Comparison of ENCODE assay signal across 11 cellular contexts in the genomic region with DNA sequence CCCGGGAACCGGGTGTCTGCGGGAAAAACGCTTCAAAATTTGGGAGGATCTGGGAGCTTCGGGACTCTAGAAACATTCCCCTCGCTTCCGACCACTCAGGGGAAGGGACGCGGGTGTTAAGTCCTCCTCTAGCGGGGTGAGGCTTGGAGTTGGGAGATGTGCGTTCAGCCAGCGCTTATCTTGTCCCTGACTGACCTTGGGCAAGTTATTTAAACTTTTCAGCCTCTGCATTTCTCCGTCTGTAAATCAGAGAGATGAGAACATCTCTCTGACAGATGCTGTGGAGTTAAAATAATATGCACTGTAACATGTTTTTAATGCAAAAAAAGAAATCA.
DNase-seq lines count a peak whose midpoint lies in the region; ATAC-seq and TF ChIP-seq lines count a peak whose summit lies in the region.
"Had no signal": no experiment of that assay in that cellular context is flagged by ENCODE, and none has a peak within 500 bp of the region (broad histone marks: within the 10 kb centered on the region; RNA-seq: fewer than 3 reads in every experiment).

No MANE protein-coding gene starts in this region.

- no peak overlapping the region for H3K27ac Mint-ChIP-seq in GM23338

- H3K27ac ChIP-seq in GM23338 (ENCODE audit: low read depth) (no peak overlapping the region), WERI-Rb-1 (no peak overlapping the region), hepatocyte (no peak overlapping the region)

- TF ChIP-seq CTCF in GM23338 (conservative IDR thresholded peaks at IDR 0.05; ENCODE audit: low read depth in 2 of 2) (no peak), WERI-Rb-1 (IDR thresholded peaks at IDR 0.05; ENCODE audit: low read depth, low read length) (no peak), hepatocyte (IDR thresholded peaks at IDR 0.05; ENCODE audit: poor library complexity) (no peak)

- DNase-seq in GM23338 (ENCODE audit: low spot score) (peak; percentile 18), WERI-Rb-1 (no peak), hepatocyte (ENCODE audit: low spot score) (no peak), skeletal muscle cell (ENCODE audit: low read depth) (no peak)
- no peak for DNase-seq in activated naive CD4-positive, alpha-beta T cell treated with anti-CD3 and anti-CD28 coated beads, Interleukin-2, amount 50 U/mL, for 16 hours
- DNase-seq in stimulated activated CD4-positive, alpha-beta T cell treated with anti-CD3 and anti-CD28 coated beads, Interleukin-2, amount 100 ng/mL, for 48 hours: no peak
- DNase-seq: GDM1; kidney; stimulated activated naive CD4-positive, alpha-beta T cell treated with Interleukin-2 at 50 U/mL for 16 hours; SW 1271 had no signal

- peaks cover 3% of the 10 kb centered on the region for H3K9me3 ChIP-seq in WERI-Rb-1 (ENCODE audit: severe bottlenecking)
- H3K9me3 ChIP-seq in hepatocyte (ENCODE audit: low read depth): no peaks in the 10 kb centered on the region

- H4K20me1 ChIP-seq in GM23338 (replicated peaks; ENCODE audit: insufficient read depth) (no peaks in the 10 kb centered on the region), hepatocyte (ENCODE audit: insufficient read depth, poor library complexity, severe bottlenecking) (no peaks in the 10 kb centered on the region)

- peaks cover 40% of the 10 kb centered on the region for H3K27me3 Mint-ChIP-seq in GM23338 (ENCODE audit: insufficient read depth, low read depth, poor library complexity)

- H3K36me3 ChIP-seq in GM23338 (ENCODE audit: insufficient read depth): no peaks in the 10 kb centered on the region
- H3K36me3 ChIP-seq in WERI-Rb-1: no peaks in the 10 kb centered on the region
- no peaks in the 10 kb centered on the region for H3K36me3 ChIP-seq in hepatocyte (replicated peaks; ENCODE audit: insufficient read depth, low read depth)

- H3K4me2 ChIP-seq in GM23338 (peak overlapping the region; percentile 88), hepatocyte (peak overlapping the region; percentile 91)

- H3K4me3 ChIP-seq in GM23338: peak overlapping the region; percentile 71
- peak overlapping the region; percentile 60 for H3K4me3 ChIP-seq in WERI-Rb-1 (ENCODE audit: low read depth, low read length)
- H3K4me3 ChIP-seq in hepatocyte: no peak overlapping the region
- peak overlapping the region; percentile 48 for H3K4me3 ChIP-seq in skeletal muscle cell (ENCODE audit: low read depth, low read length)

- no peaks in the 10 kb centered on the region for H3F3A ChIP-seq in GM23338 (replicated peaks; ENCODE audit: low read depth)

- peak overlapping the region; percentile 77 for H3K4me3 Mint-ChIP-seq in GM23338

- H3K9me2 ChIP-seq in GM23338 (ENCODE audit: insufficient read depth) (no peaks in the 10 kb centered on the region), hepatocyte (replicated peaks; ENCODE audit: insufficient read depth) (no peaks in the 10 kb centered on the region)

- ATAC-seq in GM23338: peak; percentile 2; the same call in 1 of the 3 replicates
- ATAC-seq in GM21786 (IDR thresholded peaks at IDR 0.05; ENCODE audit: unreplicated experiment): no peak

- H3K4me1 ChIP-seq in GM23338 (ENCODE audit: insufficient read depth) (0 out of 2 replicates have a peak, but pooled peaks cover 10% of the 10 kb centered on the region), hepatocyte (ENCODE audit: insufficient read depth) (no peaks in the 10 kb centered on the region)

- H3K9me3 Mint-ChIP-seq in GM23338: no peaks in the 10 kb centered on the region; the same call in 2 of the 3 replicates

- H2AFZ ChIP-seq in GM23338 (peak overlapping the region; percentile 97), hepatocyte (no peak overlapping the region)

- H3K27me3 ChIP-seq in GM23338 (ENCODE audit: insufficient read depth) (peaks cover 60% of the 10 kb centered on the region), WERI-Rb-1 (ENCODE audit: insufficient read depth, low read depth, severe bottlenecking) (no peaks in the 10 kb centered on the region), hepatocyte (peaks cover 71% of the 10 kb centered on the region)

- 2% methylated on average over 13 of the region's 13 CpGs for WGBS in hepatocyte (ENCODE audit: low lambda C conversion rate, missing lambda C conversion rate)

- H3K79me2 ChIP-seq in GM23338 (replicated peaks; ENCODE audit: insufficient read depth) (no peaks in the 10 kb centered on the region), hepatocyte (no peaks in the 10 kb centered on the region)

- H3K36me3 Mint-ChIP-seq in GM23338 (ENCODE audit: low read depth): no peaks in the 10 kb centered on the region; the same call in 2 of the 3 replicates

- peaks cover 18% of the 10 kb centered on the region for H3K4me1 Mint-ChIP-seq in GM23338

TF ChIP-seq in GM23338, 12 proteins besides CTCF, POLR2A, EP300 and RAD21:
- TF ChIP-seq EZH2 (IDR thresholded peaks at IDR 0.05; ENCODE audit: low read depth, unreplicated experiment) (peak; percentile 43), NANOG (IDR thresholded peaks at IDR 0.05; ENCODE audit: borderline replicate concordance) (no peak), ZNF331 (CRISPR knock-in tag; IDR thresholded peaks at IDR 0.05; ENCODE audit: low read depth) (no peak)
- TF ChIP-seq, protein P1, sequence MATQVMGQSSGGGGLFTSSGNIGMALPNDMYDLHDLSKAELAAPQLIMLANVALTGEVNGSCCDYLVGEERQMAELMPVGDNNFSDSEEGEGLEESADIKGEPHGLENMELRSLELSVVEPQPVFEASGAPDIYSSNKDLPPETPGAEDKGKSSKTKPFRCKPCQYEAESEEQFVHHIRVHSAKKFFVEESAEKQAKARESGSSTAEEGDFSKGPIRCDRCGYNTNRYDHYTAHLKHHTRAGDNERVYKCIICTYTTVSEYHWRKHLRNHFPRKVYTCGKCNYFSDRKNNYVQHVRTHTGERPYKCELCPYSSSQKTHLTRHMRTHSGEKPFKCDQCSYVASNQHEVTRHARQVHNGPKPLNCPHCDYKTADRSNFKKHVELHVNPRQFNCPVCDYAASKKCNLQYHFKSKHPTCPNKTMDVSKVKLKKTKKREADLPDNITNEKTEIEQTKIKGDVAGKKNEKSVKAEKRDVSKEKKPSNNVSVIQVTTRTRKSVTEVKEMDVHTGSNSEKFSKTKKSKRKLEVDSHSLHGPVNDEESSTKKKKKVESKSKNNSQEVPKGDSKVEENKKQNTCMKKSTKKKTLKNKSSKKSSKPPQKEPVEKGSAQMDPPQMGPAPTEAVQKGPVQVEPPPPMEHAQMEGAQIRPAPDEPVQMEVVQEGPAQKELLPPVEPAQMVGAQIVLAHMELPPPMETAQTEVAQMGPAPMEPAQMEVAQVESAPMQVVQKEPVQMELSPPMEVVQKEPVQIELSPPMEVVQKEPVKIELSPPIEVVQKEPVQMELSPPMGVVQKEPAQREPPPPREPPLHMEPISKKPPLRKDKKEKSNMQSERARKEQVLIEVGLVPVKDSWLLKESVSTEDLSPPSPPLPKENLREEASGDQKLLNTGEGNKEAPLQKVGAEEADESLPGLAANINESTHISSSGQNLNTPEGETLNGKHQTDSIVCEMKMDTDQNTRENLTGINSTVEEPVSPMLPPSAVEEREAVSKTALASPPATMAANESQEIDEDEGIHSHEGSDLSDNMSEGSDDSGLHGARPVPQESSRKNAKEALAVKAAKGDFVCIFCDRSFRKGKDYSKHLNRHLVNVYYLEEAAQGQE (IDR thresholded peaks at IDR 0.05; ENCODE audit: unreplicated experiment): no peak
